10 cellular contexts compared by ENCODE assay signal in genomic region chr11:28105869-28106268, GRCh38. TPM values are rescaled to one million over a fixed set of nuclear protein-coding genes. Genes with fewer than 3 reads are reported as not detected.
DNase-seq lines count a peak whose midpoint lies in the region; ATAC-seq and TF ChIP-seq lines count a peak whose summit lies in the region.
"Had no signal": no experiment of that assay in that cellular context is flagged by ENCODE, and none has a peak within 500 bp of the region (broad histone marks: within the 10 kb centered on the region; RNA-seq: fewer than 3 reads in every experiment).

No MANE protein-coding gene starts in this region.

- H3K27me3 Mint-ChIP-seq in T-helper 1 cell treated with Interleukin-12 subunit alpha and Interleukin-12 subunit beta and Interleukin-4 antibody, amounts not matched to agents 30 μg/mL and 1 μg/mL, for 36 hours (ENCODE audit: low read depth): no peaks in the 10 kb centered on the region
- no peaks in the 10 kb centered on the region for H3K27me3 Mint-ChIP-seq in activated T-helper 17 cell treated with anti-CD3 and anti-CD28 coated beads, Interleukin-2, amount 50 U/mL, for 72 hours
- no peaks in the 10 kb centered on the region for H3K27me3 Mint-ChIP-seq in neural crest cell (ENCODE audit: low read depth)
- no peaks in the 10 kb centered on the region for H3K27me3 Mint-ChIP-seq in stimulated activated memory B cell treated with anti-CD40 and anti-IgM and Interleukin-4, amounts not matched to agents 10 μg/mL and 1 μg/mL and 100 μg/mL, for 72 hours

- 79% methylated on average over 5 of the region's 5 CpGs for WGBS in suprapubic skin

- H3K4me2 ChIP-seq in KMS-11: peak overlapping the region; percentile 79

- H2AFZ ChIP-seq in KMS-11 (ENCODE audit: low read depth): no peak overlapping the region

- no peak overlapping the region for H3K27ac ChIP-seq in KMS-11
- H3K27ac ChIP-seq in suprapubic skin: no peak overlapping the region

- H3K36me3 ChIP-seq in KMS-11 (ENCODE audit: insufficient read depth) (no peaks in the 10 kb centered on the region), suprapubic skin (no peaks in the 10 kb centered on the region)

- TF ChIP-seq CTCF in KMS-11 (conservative IDR thresholded peaks at IDR 0.05; ENCODE audit: low read depth, low read length) (no peak), neural crest cell (conservative IDR thresholded peaks at IDR 0.05) (no peak), suprapubic skin (IDR thresholded peaks at IDR 0.05) (no peak)

- H3K27me3 ChIP-seq in KMS-11 (ENCODE audit: insufficient read depth, low read depth) (no peaks in the 10 kb centered on the region), suprapubic skin (no peaks in the 10 kb centered on the region)

- no peak for TF ChIP-seq POLR2A in suprapubic skin (IDR thresholded peaks at IDR 0.05)

- H3K4me3 Mint-ChIP-seq in T-helper 1 cell treated with Interleukin-12 subunit alpha and Interleukin-12 subunit beta and Interleukin-4 antibody, amounts not matched to agents 30 μg/mL and 1 μg/mL, for 36 hours: peak overlapping the region; percentile 98
- H3K4me3 Mint-ChIP-seq in activated T-helper 17 cell treated with anti-CD3 and anti-CD28 coated beads, Interleukin-2, amount 50 U/mL, for 72 hours: peak overlapping the region; percentile 95
- peak overlapping the region; percentile 99 for H3K4me3 Mint-ChIP-seq in neural crest cell
- no peak overlapping the region for H3K4me3 Mint-ChIP-seq in stimulated activated memory B cell treated with anti-CD40 and anti-IgM and Interleukin-4, amounts not matched to agents 10 μg/mL and 1 μg/mL and 100 μg/mL, for 72 hours

- H3K9ac ChIP-seq in KMS-11: no peak overlapping the region

- no peaks in the 10 kb centered on the region for H3K9me3 Mint-ChIP-seq in T-helper 1 cell treated with Interleukin-12 subunit alpha and Interleukin-12 subunit beta and Interleukin-4 antibody, amounts not matched to agents 30 μg/mL and 1 μg/mL, for 36 hours
- no peaks in the 10 kb centered on the region for H3K9me3 Mint-ChIP-seq in activated T-helper 17 cell treated with anti-CD3 and anti-CD28 coated beads, Interleukin-2, amount 50 U/mL, for 72 hours
- H3K9me3 Mint-ChIP-seq in neural crest cell: no peaks in the 10 kb centered on the region
- H3K9me3 Mint-ChIP-seq in stimulated activated memory B cell treated with anti-CD40 and anti-IgM and Interleukin-4, amounts not matched to agents 10 μg/mL and 1 μg/mL and 100 μg/mL, for 72 hours: no peaks in the 10 kb centered on the region

- peaks cover 42% of the 10 kb centered on the region for H3K4me1 ChIP-seq in KMS-11 (ENCODE audit: low read depth, poor library complexity, severe bottlenecking)
- H3K4me1 ChIP-seq in suprapubic skin: peaks cover 29% of the 10 kb centered on the region

- TF ChIP-seq EP300 in suprapubic skin (IDR thresholded peaks at IDR 0.05): no peak

- no peaks in the 10 kb centered on the region for H3K9me3 ChIP-seq in suprapubic skin

- peaks cover 42% of the 10 kb centered on the region for H3K4me1 Mint-ChIP-seq in T-helper 1 cell treated with Interleukin-12 subunit alpha and Interleukin-12 subunit beta and Interleukin-4 antibody, amounts not matched to agents 30 μg/mL and 1 μg/mL, for 36 hours (ENCODE audit: low read depth)
- H3K4me1 Mint-ChIP-seq in activated T-helper 17 cell treated with anti-CD3 and anti-CD28 coated beads, Interleukin-2, amount 50 U/mL, for 72 hours: peaks cover 13% of the 10 kb centered on the region
- H3K4me1 Mint-ChIP-seq in neural crest cell: peaks cover 50% of the 10 kb centered on the region
- H3K4me1 Mint-ChIP-seq in stimulated activated memory B cell treated with anti-CD40 and anti-IgM and Interleukin-4, amounts not matched to agents 10 μg/mL and 1 μg/mL and 100 μg/mL, for 72 hours: peaks cover 24% of the 10 kb centered on the region

- DNase-seq in T-helper 1 cell: no peak
- no peak for DNase-seq in neural crest cell (ENCODE audit: low read depth, low spot score)
- no peak for DNase-seq in mesenteric fat pad (ENCODE audit: low spot score)
- DNase-seq in suprapubic skin (ENCODE audit: low spot score in 2 of 2): no peak
- DNase-seq: activated CD8-positive, alpha-beta memory T cell treated with anti-CD3 and anti-CD28 coated beads, Interleukin-2, amount 50 U/mL, for 48 hours; NCI-H187 had no signal

- H3K4me3 ChIP-seq in KMS-11 (IDR thresholded peaks at IDR 0.05; ENCODE audit: insufficient read depth, low read depth, low read length) (no peak overlapping the region), suprapubic skin (no peak overlapping the region)

- H3K79me2 ChIP-seq in KMS-11 (ENCODE audit: insufficient read depth, low read depth): peaks cover 70% of the 10 kb centered on the region

- no peak for ATAC-seq in activated T-helper 17 cell treated with anti-CD3 and anti-CD28 coated beads, Interleukin-2, amount 50 U/mL, for 72 hours (replicated peaks)
- ATAC-seq in stimulated activated memory B cell treated with anti-CD40 and anti-IgM and Interleukin-4, amounts not matched to agents 10 μg/mL and 1 μg/mL and 100 μg/mL, for 72 hours: no peak

- peak overlapping the region; percentile 77 for H3K27ac Mint-ChIP-seq in T-helper 1 cell treated with Interleukin-12 subunit alpha and Interleukin-12 subunit beta and Interleukin-4 antibody, amounts not matched to agents 30 μg/mL and 1 μg/mL, for 36 hours
- peak overlapping the region; percentile 47 for H3K27ac Mint-ChIP-seq in activated T-helper 17 cell treated with anti-CD3 and anti-CD28 coated beads, Interleukin-2, amount 50 U/mL, for 72 hours
- no peak overlapping the region for H3K27ac Mint-ChIP-seq in neural crest cell (ENCODE audit: unreplicated experiment)
- H3K27ac Mint-ChIP-seq in stimulated activated memory B cell treated with anti-CD40 and anti-IgM and Interleukin-4, amounts not matched to agents 10 μg/mL and 1 μg/mL and 100 μg/mL, for 72 hours: no peak overlapping the region

- no peaks in the 10 kb centered on the region for H4K20me1 ChIP-seq in KMS-11 (ENCODE audit: insufficient read depth)

- peaks cover 5% of the 10 kb centered on the region for H3K36me3 Mint-ChIP-seq in T-helper 1 cell treated with Interleukin-12 subunit alpha and Interleukin-12 subunit beta and Interleukin-4 antibody, amounts not matched to agents 30 μg/mL and 1 μg/mL, for 36 hours (ENCODE audit: low read depth)
- peaks cover 14% of the 10 kb centered on the region for H3K36me3 Mint-ChIP-seq in activated T-helper 17 cell treated with anti-CD3 and anti-CD28 coated beads, Interleukin-2, amount 50 U/mL, for 72 hours (ENCODE audit: low read depth)
- no peaks in the 10 kb centered on the region for H3K36me3 Mint-ChIP-seq in neural crest cell (ENCODE audit: low read depth)
- H3K36me3 Mint-ChIP-seq in stimulated activated memory B cell treated with anti-CD40 and anti-IgM and Interleukin-4, amounts not matched to agents 10 μg/mL and 1 μg/mL and 100 μg/mL, for 72 hours: no peaks in the 10 kb centered on the region

RNA-seq across cellular contexts. Expression of gene KIF18A, which starts 2.1 kb away (rescaled TPM):
- 10 to 100 TPM; 30.3 to 38.1 TPM for total RNA-seq in activated T-helper 17 cell treated with anti-CD3 and anti-CD28 coated beads, Interleukin-2, amount 50 U/mL, for 72 hours
- total RNA-seq in neural crest cell (27.6 and 28.2 TPM in 2 replicates), mesenteric fat pad (0.32 TPM), suprapubic skin (1 to 10 TPM; 2.9 to 6.6 (median 4.2) TPM)

RNA-seq across cellular contexts. Expression of gene METTL15, which starts 2.3 kb away (rescaled TPM):
- 10 to 100 TPM; 14.4 to 27.5 TPM for total RNA-seq in activated T-helper 17 cell treated with anti-CD3 and anti-CD28 coated beads, Interleukin-2, amount 50 U/mL, for 72 hours
- total RNA-seq in neural crest cell (14.0 and 16.2 TPM in 2 replicates), mesenteric fat pad (7.7 TPM), suprapubic skin (10 to 100 TPM in 3 of 4 donors, 1 to 10 TPM in 1; 6.4 to 16.1 (median 10.2) TPM)

Comparison
In these comparisons a context has a peak if more than half of its experiments do, and no peak if none do; other contexts are left out.
1. H3K27ac Mint-ChIP-seq: peak in T-helper 1 cell treated with Interleukin-12 subunit alpha and Interleukin-12 subunit beta and Interleukin-4 antibody, amounts not matched to agents 30 μg/mL and 1 μg/mL, for 36 hours (single experiment) and activated T-helper 17 cell treated with anti-CD3 and anti-CD28 coated beads, Interleukin-2, amount 50 U/mL, for 72 hours (single experiment); none in neural crest cell (single experiment) and stimulated activated memory B cell treated with anti-CD40 and anti-IgM and Interleukin-4, amounts not matched to agents 10 μg/mL and 1 μg/mL and 100 μg/mL, for 72 hours (single experiment).